Comparison of ENCODE assay signal across 1 cellular context in genomic region chr11:119195680-119196079, GRCh38.
TF ChIP-seq lines count a peak whose summit lies in the region.

No MANE protein-coding gene starts in this region.

TF ChIP-seq in A549, 52 proteins besides CTCF, POLR2A, EP300 and RAD21:
- TF ChIP-seq PBX3 (IDR thresholded peaks at IDR 0.05) (peak; percentile 67; the same call in 1 of the 2 replicates), JUN (IDR thresholded peaks at IDR 0.05) (no peak)
